In the genomic region with DNA sequence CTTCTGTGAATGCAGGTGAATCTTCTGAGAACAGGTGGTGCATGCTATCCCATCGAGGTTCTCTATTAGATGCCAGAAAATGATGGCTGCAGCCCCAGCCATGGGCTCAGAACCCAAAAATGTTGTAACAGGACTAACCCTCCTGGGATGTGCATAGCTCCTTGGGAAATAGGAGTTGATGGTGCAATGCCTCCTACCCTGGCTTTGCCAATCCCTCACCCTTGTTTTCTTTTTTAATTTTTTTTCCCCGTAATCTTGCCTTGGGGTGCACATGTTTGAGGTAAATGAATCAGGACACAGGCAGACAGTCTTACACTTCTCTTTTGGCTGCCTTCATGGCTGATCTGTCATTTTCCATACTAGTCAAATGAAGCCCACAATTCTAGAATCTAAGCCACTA, we compare ENCODE assay signal across 25 cellular contexts.
"Had no signal": no experiment of that assay in that cellular context is flagged by ENCODE, and none has a peak within 500 bp of the region (broad histone marks: within the 10 kb centered on the region; RNA-seq: fewer than 3 reads in every experiment).

No MANE protein-coding gene starts in this region.

- H3K4me3 Mint-ChIP-seq: dendritic cell treated with granulocyte-macrophage colony-stimulating factor and Interleukin-4, amounts not matched to agents 40 ng/mL and 50 ng/mL, for 4 days; effector memory CD8-positive, alpha-beta T cell; endodermal cell; mesothelial cell of epicardium; naive B cell had no signal

- DNase-seq: colonic mucosa; cortex of kidney; effector CD8-positive, alpha-beta T cell; effector memory CD8-positive, alpha-beta T cell; endodermal cell; erythroblast; esophagus squamous epithelium; foreskin fibroblast; foreskin melanocyte; gastrocnemius medialis; glutamatergic neuron; head of caudate nucleus; heart right ventricle; hippocampal formation; left cardiac atrium; left lung; left ventricle myocardium superior; lower lobe of right lung; mesenchymal stem cell; mucosa of descending colon; naive B cell had no signal

- ATAC-seq: effector memory CD8-positive, alpha-beta T cell; esophagus mucosa; gastrocnemius medialis; heart right ventricle; left lung; left ventricle myocardium superior; lower lobe of right lung; mucosa of descending colon had no signal

- H3K27ac ChIP-seq: colonic mucosa, epithelial cell of prostate, gastrocnemius medialis, heart right ventricle, left lung, lower lobe of right lung had no signal

- H3K4me1 Mint-ChIP-seq: mesothelial cell of epicardium had no signal

- H3K36me3 ChIP-seq: colonic mucosa, esophagus squamous epithelium, gastrocnemius medialis, heart right ventricle, left lung, lower lobe of right lung had no signal

- H3K27ac Mint-ChIP-seq: dendritic cell treated with granulocyte-macrophage colony-stimulating factor and Interleukin-4, amounts not matched to agents 40 ng/mL and 50 ng/mL, for 4 days; effector memory CD8-positive, alpha-beta T cell; endodermal cell; mesothelial cell of epicardium; naive B cell had no signal

- H3K27me3 ChIP-seq: colonic mucosa, esophagus squamous epithelium, gastrocnemius medialis, heart right ventricle, left lung had no signal

- H3K27me3 Mint-ChIP-seq: dendritic cell treated with granulocyte-macrophage colony-stimulating factor and Interleukin-4, amounts not matched to agents 40 ng/mL and 50 ng/mL, for 4 days; effector memory CD8-positive, alpha-beta T cell had no signal

- H3K36me3 Mint-ChIP-seq: mesothelial cell of epicardium, naive B cell had no signal

- H3K4me3 ChIP-seq: colonic mucosa, esophagus squamous epithelium, gastrocnemius medialis, heart right ventricle, left lung, lower lobe of right lung, mucosa of descending colon had no signal

- H3K4me1 ChIP-seq: colonic mucosa, gastrocnemius medialis, heart right ventricle, left lung, lower lobe of right lung had no signal

- H3K9me3 ChIP-seq: colonic mucosa, gastrocnemius medialis, left lung, lower lobe of right lung, mucosa of descending colon had no signal
